In the genomic region with DNA sequence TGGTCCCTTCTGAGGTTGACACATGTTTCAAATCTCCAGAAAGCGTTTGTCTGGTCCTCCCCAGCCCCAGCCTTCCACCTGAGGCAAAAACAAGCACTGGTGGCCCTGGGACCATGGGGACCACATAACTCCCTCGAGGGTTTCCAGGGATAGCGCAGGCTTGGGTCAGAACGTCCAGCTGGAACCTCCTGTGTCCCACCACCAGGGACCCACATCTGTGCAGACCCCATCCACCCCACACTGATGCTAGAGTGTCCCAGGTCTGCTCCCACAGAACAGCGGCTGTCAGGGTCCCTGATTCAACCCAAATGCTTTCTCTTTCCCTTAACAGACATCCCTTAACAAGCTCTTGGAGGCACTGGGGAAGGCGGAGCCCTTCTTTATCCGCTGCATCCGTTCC, we compare ENCODE assay signal across 26 cellular contexts.
"Had no signal": no experiment of that assay in that cellular context is flagged by ENCODE, and none has a peak within 500 bp of the region (broad histone marks: within the 10 kb centered on the region; RNA-seq: fewer than 3 reads in every experiment).

No MANE protein-coding gene starts in this region.

- H3K27me3 ChIP-seq: adrenal gland, hepatocyte, left lung, sigmoid colon had no signal

- H3K9me3 ChIP-seq: adrenal gland, left lung, sigmoid colon, thoracic aorta had no signal

- H3K4me3 Mint-ChIP-seq: activated naive CD4-positive, alpha-beta T cell treated with anti-CD3 and anti-CD28 coated beads, Interleukin-2, amount 50 U/mL, for 24 hours; type B pancreatic cell; WTC11 had no signal

- H3K4me3 ChIP-seq: adrenal gland, hepatocyte, left lung, lung, sigmoid colon, smooth muscle cell, thoracic aorta had no signal

- ATAC-seq: esophagus mucosa, left lung, WTC11 had no signal

- H3K27ac Mint-ChIP-seq: activated naive CD4-positive, alpha-beta T cell treated with anti-CD3 and anti-CD28 coated beads, Interleukin-2, amount 50 U/mL, for 24 hours; progenitor cell of endocrine pancreas; type B pancreatic cell; WTC11 had no signal

- H3K27ac ChIP-seq: adrenal gland, hepatocyte, left lung, sigmoid colon, thoracic aorta had no signal

- DNase-seq: activated CD4-positive, alpha-beta T cell treated with anti-CD3 and anti-CD28 coated beads, Interleukin-2, amount 50 U/mL, for 48 hours; activated effector memory CD4-positive, alpha-beta T cell treated with anti-CD3 and anti-CD28 coated beads, Interleukin-2, amount 50 U/mL, for 16 hours; activated T-cell treated with anti-CD3 and anti-CD28 coated beads, Interleukin-2, amount 50 U/mL, for 1 hour; adrenal gland; central memory CD4-positive, alpha-beta T cell; effector memory CD4-positive, alpha-beta T cell; foreskin melanocyte; glutamatergic neuron; kidney glomerular epithelial cell; left lung; naive B cell; retina; sigmoid colon; stimulated activated CD4-positive, alpha-beta T cell treated with anti-CD3 and anti-CD28 coated beads, Interleukin-15, amount 100 ng/mL, for 24 hours; stimulated activated CD8-positive, alpha-beta memory T cell treated with anti-CD3 and anti-CD28 coated beads, Interleukin-4, amount 100 ng/mL, for 48 hours; stimulated activated naive CD4-positive, alpha-beta T cell treated with Interleukin-2 at 50 U/mL for 16 hours; T1000 had no signal

- H3K9me3 Mint-ChIP-seq: activated naive CD4-positive, alpha-beta T cell treated with anti-CD3 and anti-CD28 coated beads, Interleukin-2, amount 50 U/mL, for 24 hours; naive B cell; type B pancreatic cell; WTC11 had no signal

- H3K4me1 ChIP-seq: adrenal gland, sigmoid colon had no signal

- H3K27me3 Mint-ChIP-seq: activated naive CD4-positive, alpha-beta T cell treated with anti-CD3 and anti-CD28 coated beads, Interleukin-2, amount 50 U/mL, for 24 hours; naive B cell; progenitor cell of endocrine pancreas; type B pancreatic cell had no signal
